1 cellular context compared by ENCODE assay signal in genomic region chr1:15445390-15446122, GRCh38.
TF ChIP-seq lines count a peak whose summit lies in the region.

No MANE protein-coding gene starts in this region.

TF ChIP-seq in IMR-90, 13 proteins besides CTCF, POLR2A, EP300 and RAD21:
- TF ChIP-seq RFX5 (IDR thresholded peaks at IDR 0.05; ENCODE audit: low read depth, low read length) (no peak), CHD1 (IDR thresholded peaks at IDR 0.05; ENCODE audit: low read depth, low read length) (no peak), MAZ (IDR thresholded peaks at IDR 0.05; ENCODE audit: borderline replicate concordance, low read depth, low read length) (no peak), FOS (IDR thresholded peaks at IDR 0.05; ENCODE audit: low read depth, low read length) (no peak), SMC3 (IDR thresholded peaks at IDR 0.05; ENCODE audit: low read depth, low read length) (no peak), MXI1 (IDR thresholded peaks at IDR 0.05; ENCODE audit: borderline replicate concordance, low read depth, low read length) (no peak), NFE2L2 (IDR thresholded peaks at IDR 0.05; ENCODE audit: low read depth, low read length) (no peak), MAFK (IDR thresholded peaks at IDR 0.05; ENCODE audit: low read depth, low read length) (no peak), BHLHE40 (IDR thresholded peaks at IDR 0.05; ENCODE audit: low read depth, low read length) (no peak), USF2 (IDR thresholded peaks at IDR 0.05; ENCODE audit: low read depth, low read length) (no peak), RCOR1 (IDR thresholded peaks at IDR 0.05; ENCODE audit: insufficient replicate concordance, low read length) (no peak), CEBPB (IDR thresholded peaks at IDR 0.05; ENCODE audit: low read depth, low read length) (no peak)
- TF ChIP-seq, protein P1, sequence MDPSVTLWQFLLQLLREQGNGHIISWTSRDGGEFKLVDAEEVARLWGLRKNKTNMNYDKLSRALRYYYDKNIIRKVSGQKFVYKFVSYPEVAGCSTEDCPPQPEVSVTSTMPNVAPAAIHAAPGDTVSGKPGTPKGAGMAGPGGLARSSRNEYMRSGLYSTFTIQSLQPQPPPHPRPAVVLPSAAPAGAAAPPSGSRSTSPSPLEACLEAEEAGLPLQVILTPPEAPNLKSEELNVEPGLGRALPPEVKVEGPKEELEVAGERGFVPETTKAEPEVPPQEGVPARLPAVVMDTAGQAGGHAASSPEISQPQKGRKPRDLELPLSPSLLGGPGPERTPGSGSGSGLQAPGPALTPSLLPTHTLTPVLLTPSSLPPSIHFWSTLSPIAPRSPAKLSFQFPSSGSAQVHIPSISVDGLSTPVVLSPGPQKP (IDR thresholded peaks at IDR 0.05; ENCODE audit: borderline replicate concordance, low read depth, low read length): no peak
